In the genomic region with DNA sequence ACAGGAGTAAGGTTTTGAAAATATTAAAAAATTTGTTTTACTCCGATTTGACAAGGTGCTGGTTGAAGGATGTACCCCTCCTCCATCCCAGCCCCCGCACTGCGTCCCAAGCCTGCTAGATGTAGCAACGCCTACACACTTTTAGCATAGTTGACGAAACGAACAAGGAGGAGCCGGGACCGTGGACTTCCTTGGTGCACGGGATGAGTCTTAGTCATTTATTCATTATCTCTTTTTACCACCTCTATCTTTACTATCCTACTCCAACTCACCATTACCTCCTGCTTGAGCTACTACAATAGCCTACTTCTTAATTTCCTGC, we compare ENCODE assay signal across 12 cellular contexts. TPM values are rescaled to one million over a fixed set of nuclear protein-coding genes. Genes with fewer than 3 reads are reported as not detected.
DNase-seq lines count a peak whose midpoint lies in the region; ATAC-seq and TF ChIP-seq lines count a peak whose summit lies in the region.
"Had no signal": no experiment of that assay in that cellular context is flagged by ENCODE, and none has a peak within 500 bp of the region (broad histone marks: within the 10 kb centered on the region; RNA-seq: fewer than 3 reads in every experiment).

No MANE protein-coding gene starts in this region.

- no peak overlapping the region for H3K27ac ChIP-seq in CD8-positive, alpha-beta memory T cell (ENCODE audit: low read depth, low read length)
- H3K27ac ChIP-seq: KMS-11 had no signal

- H3K4me3 ChIP-seq in BE2C (ENCODE audit: low read depth, low read length): peak overlapping the region; percentile 24; the same call in 1 of the 2 replicates
- H3K4me3 ChIP-seq in CD8-positive, alpha-beta memory T cell (ENCODE audit: low read length): no peak overlapping the region

- TF ChIP-seq CTCF in BE2C (IDR thresholded peaks at IDR 0.05; ENCODE audit: low read depth, low read length): no peak

- H3K27ac Mint-ChIP-seq in CD8-positive, alpha-beta memory T cell: no peak overlapping the region
- H3K27ac Mint-ChIP-seq: CD14-positive monocyte; T-helper 1 cell treated with Interleukin-12 subunit alpha and Interleukin-12 subunit beta and Interleukin-4 antibody, amounts not matched to agents 30 μg/mL and 1 μg/mL, for 36 hours had no signal

- POLR2A ChIA-PET in CD8-positive, alpha-beta memory T cell (lab: Charles Lee): no interaction called here

- no peaks in the 10 kb centered on the region for H3K36me3 ChIP-seq in BE2C
- no peaks in the 10 kb centered on the region for H3K36me3 ChIP-seq in CD8-positive, alpha-beta memory T cell (ENCODE audit: insufficient read depth, low read length)

- DNase-seq in BE2C (no peak), amniotic epithelial cell (ENCODE audit: low read depth) (peak; percentile 79), Right ventricle myocardium superior (peak; percentile 61), sciatic nerve (ENCODE audit: low spot score) (peak; percentile 72), SHP77 (lab: John Stamatoyannopoulos, UW) (no peak), GOT3 (lab: John Stamatoyannopoulos, UW) (no peak)
- no peak for DNase-seq in CD8-positive, alpha-beta memory T cell
- DNase-seq: NCI-H774 had no signal

- peaks cover 0 to 3% of the 10 kb centered on the region in 2 donors for H3K27me3 Mint-ChIP-seq in CD8-positive, alpha-beta memory T cell

- H3K4me1 ChIP-seq in BE2C: peaks cover 15% of the 10 kb centered on the region
- no peaks in the 10 kb centered on the region for H3K4me1 ChIP-seq in CD8-positive, alpha-beta memory T cell (ENCODE audit: insufficient read depth, low read length)

- no peaks in the 10 kb centered on the region for H3K9me3 ChIP-seq in BE2C
- no peaks in the 10 kb centered on the region for H3K9me3 ChIP-seq in CD8-positive, alpha-beta memory T cell (ENCODE audit: low read length)

- H3K27me3 ChIP-seq in BE2C: no peaks in the 10 kb centered on the region
- no peaks in the 10 kb centered on the region for H3K27me3 ChIP-seq in CD8-positive, alpha-beta memory T cell (ENCODE audit: insufficient read depth, low read length, poor library complexity, severe bottlenecking)

- no peaks in the 10 kb centered on the region for H3K9me3 Mint-ChIP-seq in CD8-positive, alpha-beta memory T cell
- H3K9me3 Mint-ChIP-seq: T-helper 1 cell treated with Interleukin-12 subunit alpha and Interleukin-12 subunit beta and Interleukin-4 antibody, amounts not matched to agents 30 μg/mL and 1 μg/mL, for 36 hours had no signal

- no peaks in the 10 kb centered on the region for H3K4me1 Mint-ChIP-seq in CD8-positive, alpha-beta memory T cell

- H3K4me3 Mint-ChIP-seq in CD8-positive, alpha-beta memory T cell: no peak overlapping the region
- H3K4me3 Mint-ChIP-seq: T-helper 1 cell treated with Interleukin-12 subunit alpha and Interleukin-12 subunit beta and Interleukin-4 antibody, amounts not matched to agents 30 μg/mL and 1 μg/mL, for 36 hours had no signal

- ATAC-seq in Right ventricle myocardium superior (ENCODE audit: poor library complexity) (peak; percentile 18), sciatic nerve (peak; percentile 67), GM21723 (IDR thresholded peaks at IDR 0.05; ENCODE audit: unreplicated experiment) (no peak)

- CTCF ChIA-PET in CD8-positive, alpha-beta memory T cell (lab: Charles Lee): no interaction called here

- H3K36me3 Mint-ChIP-seq in CD8-positive, alpha-beta memory T cell: no peaks in the 10 kb centered on the region
- H3K36me3 Mint-ChIP-seq: CD14-positive monocyte had no signal

- intact Hi-C loops in Right ventricle myocardium superior (cut with DNase I) (loop anchor here (10.0 kb wide), 1 partner anchor 50 kb away; no protein-coding TSS in a partner anchor), sciatic nerve (cut with DNase I) (no loop called here)

RNA-seq across cellular contexts. Expression of a gene that starts 10.6 kb away (rescaled TPM):
- 0.11 TPM for polyA plus RNA-seq in BE2C (2012; ENCODE audit: insufficient read depth, insufficient read length, low read depth)
- total RNA-seq in Right ventricle myocardium superior (5.9 TPM), sciatic nerve (34.0 TPM)
- not detected for total RNA-seq in CD8-positive, alpha-beta memory T cell
- not detected for polyA plus RNA-seq in CD8-positive, alpha-beta memory T cell
- polyA plus RNA-seq: CD14-positive monocyte had no signal

Comparison
In these comparisons a context has a peak if more than half of its experiments do, and no peak if none do; other contexts are left out.
1. DNase-seq: peak in amniotic epithelial cell (single experiment), Right ventricle myocardium superior (single experiment) and sciatic nerve (single experiment); none in BE2C (single experiment), SHP77 (0 of 2), CD8-positive, alpha-beta memory T cell (0 of 5) and GOT3 (single experiment).